In genomic region chr12:54432815-54433164, GRCh38 we compare ENCODE assay signal across 11 cellular contexts. TPM values are rescaled to one million over a fixed set of nuclear protein-coding genes. Genes with fewer than 3 reads are reported as not detected.
A peak's percentile ranks its signal among the peaks of the same experiment; 100 is the strongest.
DNase-seq lines count a peak whose midpoint lies in the region; ATAC-seq and TF ChIP-seq lines count a peak whose summit lies in the region.
"Had no signal": no experiment of that assay in that cellular context is flagged by ENCODE, and none has a peak within 500 bp of the region (broad histone marks: within the 10 kb centered on the region; RNA-seq: fewer than 3 reads in every experiment).

No MANE protein-coding gene starts in this region.

- H3K9me3 ChIP-seq in colonic mucosa (no peaks in the 10 kb centered on the region), thoracic aorta (no peaks in the 10 kb centered on the region)

- ATAC-seq in thoracic aorta (ENCODE audit: insufficient number of reproducible peaks, low FRiP score, low read depth) = no peak
- ATAC-seq in HG02763 (IDR thresholded peaks at IDR 0.05; ENCODE audit: unreplicated experiment) = no peak

- H3K27me3 ChIP-seq in colonic mucosa = no peaks in the 10 kb centered on the region
- no peaks in the 10 kb centered on the region for H3K27me3 ChIP-seq in thoracic aorta (replicated peaks; ENCODE audit: insufficient read depth)

- H3K9ac ChIP-seq in colonic mucosa (ENCODE audit: low read depth in 2 of 2, low read length in 2 of 2) = no peak overlapping the region

- no peaks in the 10 kb centered on the region for H3K36me3 Mint-ChIP-seq in activated CD4-positive, alpha-beta T cell treated with anti-CD3 and anti-CD28 coated beads, Interleukin-2, amount 10 ng/mL, durations not matched to agents 24 days and 14 days (ENCODE audit: low read depth)

- no peaks in the 10 kb centered on the region for H3K9me3 Mint-ChIP-seq in activated CD4-positive, alpha-beta T cell treated with anti-CD3 and anti-CD28 coated beads, Interleukin-2, amount 10 ng/mL, durations not matched to agents 24 days and 14 days

- peak overlapping the region; percentile 25 for H3K27ac ChIP-seq in colonic mucosa
- H3K27ac ChIP-seq in thoracic aorta = peak overlapping the region; percentile 32 to 89

- TF ChIP-seq CTCF in colonic mucosa (IDR thresholded peaks at IDR 0.05) (no peak), thoracic aorta (IDR thresholded peaks at IDR 0.05) (no peak)

- intact Hi-C loops in activated CD4-positive, alpha-beta T cell treated with anti-CD3 and anti-CD28 coated beads, Interleukin-2, amount 10 ng/mL, durations not matched to agents 24 days and 14 days (cut with micrococcal nuclease) = no loop called here
- intact Hi-C loops in colonic mucosa (cut with DNase I) = no loop called here

- H3K4me1 ChIP-seq in colonic mucosa (peaks cover 4% of the 10 kb centered on the region), thoracic aorta (ENCODE audit: control insufficient read depth in 1 of 2, low read depth in 2 of 2) (peaks cover 37 to 52% of the 10 kb centered on the region in 2 donors)

- no peak for DNase-seq in activated CD4-positive, alpha-beta T cell treated with anti-CD3 and anti-CD28 coated beads, Interleukin-2, amount 10 ng/mL, durations not matched to agents 24 days and 14 days
- no peak for DNase-seq in activated CD4-positive, alpha-beta T cell treated with anti-CD3 and anti-CD28 coated beads for 48 hours
- no peak for DNase-seq in colonic mucosa
- peak; percentile 86 to 92 for DNase-seq in lung microvascular endothelial cell (ENCODE audit: low read depth in 2 of 2)
- DNase-seq in thoracic aorta (ENCODE audit: low spot score) = no peak
- no peak for DNase-seq in ureter (ENCODE audit: low spot score)
- DNase-seq in stimulated activated CD4-positive, alpha-beta T cell treated with anti-CD3 and anti-CD28 coated beads, Interleukin-1b, Interleukin-23, amount 100 ng/mL, for 48 hours = no peak
- DNase-seq: amygdala, erythroblast, NCI-H187 had no signal

- H3K27me3 Mint-ChIP-seq in activated CD4-positive, alpha-beta T cell treated with anti-CD3 and anti-CD28 coated beads, Interleukin-2, amount 10 ng/mL, durations not matched to agents 24 days and 14 days = peaks cover 7% of the 10 kb centered on the region

- no peaks in the 10 kb centered on the region for H3K36me3 ChIP-seq in colonic mucosa
- H3K36me3 ChIP-seq in thoracic aorta = no peaks in the 10 kb centered on the region

- peaks cover 40% of the 10 kb centered on the region for H3K4me1 Mint-ChIP-seq in activated CD4-positive, alpha-beta T cell treated with anti-CD3 and anti-CD28 coated beads, Interleukin-2, amount 10 ng/mL, durations not matched to agents 24 days and 14 days

- no peak overlapping the region for H3K27ac Mint-ChIP-seq in activated CD4-positive, alpha-beta T cell treated with anti-CD3 and anti-CD28 coated beads, Interleukin-2, amount 10 ng/mL, durations not matched to agents 24 days and 14 days

- no peak overlapping the region for H3K4me3 ChIP-seq in colonic mucosa
- H3K4me3 ChIP-seq in thoracic aorta = no peak overlapping the region

- peak overlapping the region; percentile 64 for H3K4me3 Mint-ChIP-seq in activated CD4-positive, alpha-beta T cell treated with anti-CD3 and anti-CD28 coated beads, Interleukin-2, amount 10 ng/mL, durations not matched to agents 24 days and 14 days

RNA-seq across cellular contexts. Expression of gene ITGA5, which starts 13.7 kb away (rescaled TPM):
- 43.9 and 48.0 TPM in 2 replicates for total RNA-seq in activated CD4-positive, alpha-beta T cell treated with anti-CD3 and anti-CD28 coated beads, Interleukin-2, amount 10 ng/mL, durations not matched to agents 24 days and 14 days
- total RNA-seq in colonic mucosa = 100 to 1,000 TPM in 1 of 2 donors, 1 to 10 TPM in 1; 7.8 to 120 TPM
- total RNA-seq in lung microvascular endothelial cell = 257 and 294 TPM in 2 replicates
- total RNA-seq in thoracic aorta = 100 to 1,000 TPM; 752 to 847 TPM
- 117 TPM for total RNA-seq in ureter

RNA-seq across cellular contexts. Expression of gene GTSF1, which starts 40.6 kb away (rescaled TPM):
- total RNA-seq in activated CD4-positive, alpha-beta T cell treated with anti-CD3 and anti-CD28 coated beads, Interleukin-2, amount 10 ng/mL, durations not matched to agents 24 days and 14 days = 4.8 and 5.5 TPM in 2 replicates
- total RNA-seq in colonic mucosa (under 1 TPM in 1 of 2 donors, not detected in 1; 0.99 TPM), lung microvascular endothelial cell (not detected in 2 replicates), thoracic aorta (not detected), ureter (0.62 TPM)

RNA-seq across cellular contexts. Expression of gene ZNF385A, which starts 48.3 kb away (rescaled TPM):
- 0.84 and 1.2 TPM in 2 replicates for total RNA-seq in activated CD4-positive, alpha-beta T cell treated with anti-CD3 and anti-CD28 coated beads, Interleukin-2, amount 10 ng/mL, durations not matched to agents 24 days and 14 days
- total RNA-seq in colonic mucosa (1 to 10 TPM; 3.8 to 7.3 TPM), lung microvascular endothelial cell (0.65 and 0.99 TPM in 2 replicates), thoracic aorta (10 to 100 TPM in 1 of 2 donors, 1 to 10 TPM in 1; 7.4 to 19.0 TPM), ureter (88.4 TPM)

Comparison
In these comparisons a context has a peak if more than half of its experiments do, and no peak if none do; other contexts are left out.
1. DNase-seq: peak in lung microvascular endothelial cell (2 of 2); none in activated CD4-positive, alpha-beta T cell treated with anti-CD3 and anti-CD28 coated beads, Interleukin-2, amount 10 ng/mL, durations not matched to agents 24 days and 14 days (single experiment), activated CD4-positive, alpha-beta T cell treated with anti-CD3 and anti-CD28 coated beads for 48 hours (single experiment), colonic mucosa (single experiment), thoracic aorta (single experiment), ureter (single experiment) and stimulated activated CD4-positive, alpha-beta T cell treated with anti-CD3 and anti-CD28 coated beads, Interleukin-1b, Interleukin-23, amount 100 ng/mL, for 48 hours (single experiment).